Comparison of ENCODE assay signal across 25 cellular contexts in genomic region chr2:31038385-31038784, GRCh38.
A peak's percentile ranks its signal among the peaks of the same experiment; 100 is the strongest.
DNase-seq lines count a peak whose midpoint lies in the region; ATAC-seq and TF ChIP-seq lines count a peak whose summit lies in the region.
"Had no signal": no experiment of that assay in that cellular context is flagged by ENCODE, and none has a peak within 500 bp of the region (broad histone marks: within the 10 kb centered on the region; RNA-seq: fewer than 3 reads in every experiment).

No MANE protein-coding gene starts in this region.

- H3K9me3 ChIP-seq in esophagus squamous epithelium, result peaks cover 0 to 32% (median 6%) of the 10 kb centered on the region in 3 donors
- H3K9me3 ChIP-seq: colonic mucosa, SK-N-SH had no signal

- TF ChIP-seq POLR2A in esophagus squamous epithelium (IDR thresholded peaks at IDR 0.05), result no peak

- peak; percentile 60 for DNase-seq in H7
- peak; percentile 40 for DNase-seq in SK-MEL-5 (ENCODE audit: low read depth, low spot score)
- DNase-seq in iPS-NIHi11 (ENCODE audit: low spot score), result peak; percentile 46
- DNase-seq in SW 1271 (lab: John Stamatoyannopoulos, UW), result no peak
- no peak for DNase-seq in esophagus squamous epithelium (lab: John Stamatoyannopoulos, UW)
- DNase-seq: activated CD8-positive, alpha-beta memory T cell treated with anti-CD3 and anti-CD28 coated beads for 24 hours; activated T-cell treated with anti-CD3 and anti-CD28 coated beads, Interleukin-2, amount 50 U/mL, for 24 hours; adrenal gland; colonic mucosa; COR-L47; effector memory CD8-positive, alpha-beta T cell; left cardiac atrium; naive thymus-derived CD4-positive, alpha-beta T cell; NCI-H187; NCI-H345; NK-92 treated with Interleukin-12 subunit alpha and Interleukin-12 subunit beta, amount 100 ng/mL, for 24 hours; retina; SK-N-SH; spleen; stomach; T1000; transverse colon had no signal

- no peaks in the 10 kb centered on the region for H3K4me1 ChIP-seq in esophagus squamous epithelium
- H3K4me1 ChIP-seq: adrenal gland, breast epithelium, colonic mucosa, spleen, stomach, transverse colon had no signal

- intact Hi-C loops in esophagus squamous epithelium (cut with DNase I), result no loop called here

- peak; percentile 41 for TF ChIP-seq CTCF in C4-2B (conservative IDR thresholded peaks at IDR 0.05)
- TF ChIP-seq CTCF in esophagus squamous epithelium (IDR thresholded peaks at IDR 0.05), result no peak

- 86 to 87% methylated on average over 3 to 4 of the region's 4 CpGs for WGBS in esophagus squamous epithelium, 2 donors

- H3K27me3 ChIP-seq in H7 (ENCODE audit: control insufficient read depth, insufficient read depth, low read length) (no peaks in the 10 kb centered on the region), esophagus squamous epithelium (no peaks in the 10 kb centered on the region)
- H3K27me3 ChIP-seq: adrenal gland, breast epithelium, colonic mucosa, spleen, stomach, transverse colon had no signal

- H3K4me3 ChIP-seq in H7 (ENCODE audit: insufficient read depth, low read depth, low read length) (no peak overlapping the region), esophagus squamous epithelium (no peak overlapping the region)
- H3K4me3 ChIP-seq: adrenal gland, breast epithelium, colonic mucosa, spleen, stomach, transverse colon had no signal

- no peak for ATAC-seq in HG02840 (IDR thresholded peaks at IDR 0.05; ENCODE audit: low FRiP score, unreplicated experiment)
- ATAC-seq: effector memory CD8-positive, alpha-beta T cell; left cardiac atrium; naive thymus-derived CD4-positive, alpha-beta T cell had no signal

- in situ Hi-C loops in SK-MEL-5 (cut with HindIII; ENCODE audit: low pct_unique_long_range_greater_than_20kb, low sequenced_read_pairs), result no loop called here

- H3K36me3 ChIP-seq in H7 (replicated peaks; ENCODE audit: control insufficient read depth, insufficient read depth, low read length) (no peaks in the 10 kb centered on the region), esophagus squamous epithelium (no peaks in the 10 kb centered on the region)
- H3K36me3 ChIP-seq: adrenal gland, breast epithelium, colonic mucosa, spleen, stomach, transverse colon had no signal

- H3K27ac ChIP-seq in C4-2B, result no peak overlapping the region
- H3K27ac ChIP-seq in esophagus squamous epithelium, result no peak overlapping the region
- H3K27ac ChIP-seq: adrenal gland, breast epithelium, colonic mucosa, spleen, stomach, transverse colon had no signal

Comparison
In these comparisons a context has a peak if more than half of its experiments do, and no peak if none do; other contexts are left out.
1. DNase-seq: peak in H7 (single experiment), SK-MEL-5 (single experiment) and iPS-NIHi11 (single experiment); none in SW 1271 (0 of 2) and esophagus squamous epithelium (single experiment).